In the genomic region with DNA sequence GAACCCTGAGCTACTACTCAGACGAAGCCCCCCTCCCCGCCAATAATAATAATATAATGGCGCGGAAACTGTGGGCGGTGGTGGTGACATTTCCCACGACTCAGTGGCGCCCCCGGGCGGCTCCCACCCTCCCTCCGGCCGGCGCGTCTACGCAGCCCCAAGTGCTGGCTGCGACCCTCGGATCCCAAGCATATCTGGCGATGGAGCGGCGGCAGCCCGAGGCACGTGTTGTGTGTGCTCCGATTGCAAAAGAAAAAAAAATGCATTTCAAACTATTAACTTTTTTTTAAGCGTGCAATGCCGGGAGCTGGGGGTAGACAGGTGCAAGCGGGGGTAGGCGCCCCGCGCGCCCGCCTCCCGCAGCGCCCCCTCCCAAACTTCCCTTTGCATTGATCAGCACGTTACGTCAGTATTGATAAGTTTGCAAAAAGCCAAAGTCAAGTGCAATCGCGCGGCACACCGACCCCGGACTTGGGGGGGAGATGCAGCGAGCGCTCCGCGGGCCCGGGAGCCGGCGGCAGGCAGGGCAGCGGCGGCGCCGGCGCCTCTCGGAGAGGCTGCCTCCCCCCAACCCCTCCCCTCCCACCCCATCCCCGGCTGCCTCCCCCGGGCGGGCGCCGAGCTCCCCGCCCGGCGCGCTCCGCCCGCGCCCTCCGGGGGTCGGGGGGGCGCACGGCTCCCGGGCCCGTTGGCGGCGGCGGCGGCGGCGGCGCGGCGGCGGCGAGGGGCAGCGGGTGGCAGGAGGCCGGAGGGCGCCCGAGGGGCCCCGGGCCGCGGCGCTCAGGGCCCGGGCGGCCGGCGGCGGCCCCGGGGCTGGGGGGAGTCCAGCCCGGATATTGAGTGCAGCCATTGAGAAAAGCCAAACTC, we compare ENCODE assay signal across 8 cellular contexts. TPM values are rescaled to one million over a fixed set of nuclear protein-coding genes. Genes with fewer than 3 reads are reported as not detected.
DNase-seq lines count a peak whose midpoint lies in the region; ATAC-seq, FAIRE-seq and TF ChIP-seq lines count a peak whose summit lies in the region.

No MANE protein-coding gene starts in this region.

- under 1% methylated on average over 94 of the region's 96 CpGs for WGBS in HUES64

- H3K36me3 ChIP-seq in DND-41 (ENCODE audit: insufficient read depth, low read length) = no peaks in the 10 kb centered on the region
- no peaks in the 10 kb centered on the region for H3K36me3 ChIP-seq in HUES64 (ENCODE audit: insufficient read depth, low read length)
- no peaks in the 10 kb centered on the region for H3K36me3 ChIP-seq in astrocyte (ENCODE audit: insufficient read depth, low read length)

- FAIRE-seq in astrocyte (lab: Jason Lieb, UNC) = no peak

- H3K36me3 Mint-ChIP-seq in astrocyte (ENCODE audit: low read depth, unreplicated experiment) (no peaks in the 10 kb centered on the region), naive B cell (peaks cover 0 to 8% of the 10 kb centered on the region in 2 donors)

- H3K9ac ChIP-seq in DND-41 (ENCODE audit: low read depth, low read length) (no peak overlapping the region), HUES64 (ENCODE audit: low read depth, low read length) (peak overlapping the region; percentile 81), astrocyte (ENCODE audit: low read length) (no peak overlapping the region)

- no peaks in the 10 kb centered on the region for H4K20me1 ChIP-seq in DND-41 (ENCODE audit: insufficient read depth, low read length)
- H4K20me1 ChIP-seq in astrocyte (ENCODE audit: insufficient read depth, low read length) = no peaks in the 10 kb centered on the region

- H3K27me3 Mint-ChIP-seq in astrocyte (ENCODE audit: low read depth, unreplicated experiment) = peaks cover 75% of the 10 kb centered on the region
- H3K27me3 Mint-ChIP-seq in naive B cell = peaks cover 61 to 84% (median 80%) of the 10 kb centered on the region in 3 donors

- H2AFZ ChIP-seq in DND-41 (ENCODE audit: low read depth, low read length) (no peak overlapping the region), astrocyte (ENCODE audit: low read depth, low read length) (no peak overlapping the region)

- ATAC-seq in DND-41 (ENCODE audit: insufficient read depth, low read depth) = no peak
- ATAC-seq in naive B cell (ENCODE audit: low read depth in 2 of 2) = no peak
- ATAC-seq in HG02588 (IDR thresholded peaks at IDR 0.05; ENCODE audit: unreplicated experiment) = no peak

- peaks cover 3% of the 10 kb centered on the region for H3K4me1 Mint-ChIP-seq in astrocyte (ENCODE audit: low read depth, unreplicated experiment)
- H3K4me1 Mint-ChIP-seq in naive B cell = peaks cover 19 to 34% (median 21%) of the 10 kb centered on the region in 3 donors

- H3K27ac ChIP-seq in DND-41 (ENCODE audit: low read length) = no peak overlapping the region
- no peak overlapping the region; the same call in 1 of the 2 replicates for H3K27ac ChIP-seq in HUES64 (ENCODE audit: low read depth, low read length)
- H3K27ac ChIP-seq in astrocyte (ENCODE audit: low read depth, low read length) = no peak overlapping the region

- H3K27me3 ChIP-seq in DND-41 (ENCODE audit: insufficient read depth, low read length, poor library complexity) (peaks cover 6% of the 10 kb centered on the region), HUES64 (ENCODE audit: insufficient read depth, low read length) (peaks cover 38% of the 10 kb centered on the region), astrocyte (ENCODE audit: insufficient read depth, low read length) (peaks cover 78% of the 10 kb centered on the region)

- H3K79me2 ChIP-seq in DND-41 (ENCODE audit: insufficient read depth, low read length) (no peaks in the 10 kb centered on the region), astrocyte (ENCODE audit: insufficient read depth, low read length) (no peaks in the 10 kb centered on the region)

- H3K4me2 ChIP-seq in DND-41 (ENCODE audit: insufficient read depth, low read length) (no peak overlapping the region), astrocyte (ENCODE audit: low read length) (no peak overlapping the region)

- H3K9me3 ChIP-seq in DND-41 (ENCODE audit: insufficient read depth, low read length, severe bottlenecking) = no peaks in the 10 kb centered on the region
- H3K9me3 ChIP-seq in HUES64 (ENCODE audit: insufficient read depth, low read depth, low read length) = no peaks in the 10 kb centered on the region
- H3K9me3 ChIP-seq in astrocyte (ENCODE audit: insufficient read depth, low read depth, low read length) = no peaks in the 10 kb centered on the region

- H3K9me3 Mint-ChIP-seq in astrocyte (ENCODE audit: unreplicated experiment) = no peaks in the 10 kb centered on the region
- H3K9me3 Mint-ChIP-seq in naive B cell = peaks cover 0 to 3% (median 0%) of the 10 kb centered on the region in 7 donors

- DNase-seq in DND-41 = no peak
- DNase-seq in astrocyte (ENCODE audit: low read depth) = no peak
- DNase-seq in naive B cell = no peak
- no peak for DNase-seq in effector CD4-positive, alpha-beta T cell
- no peak for DNase-seq in germinal center (ENCODE audit: low spot score)
- DNase-seq in hippocampal formation (lab: John Stamatoyannopoulos, UW) = no peak

- H3K4me1 ChIP-seq in DND-41 (ENCODE audit: insufficient read depth, low read length) (no peaks in the 10 kb centered on the region), HUES64 (ENCODE audit: insufficient read depth, low read length) (peaks cover 8% of the 10 kb centered on the region; the same call in 1 of the 2 replicates), astrocyte (ENCODE audit: insufficient read depth, low read length) (no peaks in the 10 kb centered on the region)

- H3K4me3 Mint-ChIP-seq in astrocyte (ENCODE audit: unreplicated experiment) = peak overlapping the region; percentile 62
- peak overlapping the region in 7 of 8 donors; percentile 34 to 75 (median 45) for H3K4me3 Mint-ChIP-seq in naive B cell

- no peak overlapping the region for H3K27ac Mint-ChIP-seq in astrocyte (ENCODE audit: unreplicated experiment)
- H3K27ac Mint-ChIP-seq in naive B cell = peak overlapping the region in 1 of 6 donors; percentile 91

- H3K4me3 ChIP-seq in DND-41 (ENCODE audit: low read depth in 1 of 2, low read length in 2 of 2) = no peak overlapping the region
- peak overlapping the region; percentile 72 for H3K4me3 ChIP-seq in HUES64 (ENCODE audit: low read length)
- no peak overlapping the region for H3K4me3 ChIP-seq in astrocyte (ENCODE audit: insufficient read depth, low read depth, low read length)

- TF ChIP-seq CTCF in DND-41 (IDR thresholded peaks at IDR 0.05; ENCODE audit: borderline replicate concordance, extremely low read depth, low read length, poor library complexity, severe bottlenecking) = peak; percentile 20
- no peak for TF ChIP-seq CTCF in astrocyte (IDR thresholded peaks at IDR 0.05; ENCODE audit: insufficient read depth, low read depth, low read length)

RNA-seq across cellular contexts. Expression of a gene that starts 0.5 kb away (rescaled TPM):
- 2.4 TPM for polyA plus RNA-seq in HUES64 (2013, experiment 1 of 2)
- polyA plus RNA-seq in HUES64 (2013, experiment 2 of 2) = 2.5 TPM
- total RNA-seq in astrocyte = 0.07 and 0.30 TPM in 2 replicates
- not detected for polyA plus RNA-seq in naive B cell (ENCODE audit: low read depth in 6 of 6)
